ENCODE assay signal across 9 cellular contexts in genomic region chr1:224175615-224176014, GRCh38. TPM values are rescaled to one million over a fixed set of nuclear protein-coding genes. Genes with fewer than 3 reads are reported as not detected.
A peak's percentile ranks its signal among the peaks of the same experiment; 100 is the strongest.
DNase-seq lines count a peak whose midpoint lies in the region; ATAC-seq and TF ChIP-seq lines count a peak whose summit lies in the region.
"Had no signal": no experiment of that assay in that cellular context is flagged by ENCODE, and none has a peak within 500 bp of the region (broad histone marks: within the 10 kb centered on the region; RNA-seq: fewer than 3 reads in every experiment).

No MANE protein-coding gene starts in this region.

- H3K27me3 ChIP-seq in kidney epithelial cell (ENCODE audit: control insufficient read depth, insufficient read depth, low read length) = no peaks in the 10 kb centered on the region
- no peaks in the 10 kb centered on the region for H3K27me3 ChIP-seq in suprapubic skin
- H3K27me3 ChIP-seq: neutrophil had no signal

- H3K27ac Mint-ChIP-seq in activated CD4-positive, alpha-beta T cell treated with anti-CD3 and anti-CD28 coated beads for 36 hours = no peak overlapping the region

- DNase-seq in activated CD4-positive, alpha-beta T cell treated with anti-CD3 and anti-CD28 coated beads for 36 hours = peak; percentile 23
- no peak for DNase-seq in activated CD4-positive, alpha-beta T cell treated with anti-CD3 and anti-CD28 coated beads for 48 hours
- DNase-seq in astrocyte of the hippocampus (ENCODE audit: low read depth, low spot score) (peak; percentile 44), kidney epithelial cell (ENCODE audit: low read depth) (no peak), suprapubic skin (ENCODE audit: low spot score in 2 of 2) (no peak), A172 (ENCODE audit: low spot score) (no peak)

- peaks cover 13% of the 10 kb centered on the region for H3K4me1 Mint-ChIP-seq in activated CD4-positive, alpha-beta T cell treated with anti-CD3 and anti-CD28 coated beads for 36 hours

- H3K27me3 Mint-ChIP-seq in activated CD4-positive, alpha-beta T cell treated with anti-CD3 and anti-CD28 coated beads for 36 hours = peaks cover 2% of the 10 kb centered on the region

- intact Hi-C loops in activated CD4-positive, alpha-beta T cell treated with anti-CD3 and anti-CD28 coated beads for 36 hours (cut with DNase I, micrococcal nuclease) = no loop called here

- 5% methylated on average over 21 of the region's 21 CpGs for WGBS in suprapubic skin

- no peak for TF ChIP-seq POLR2A in suprapubic skin (IDR thresholded peaks at IDR 0.05)

- peaks cover 5% of the 10 kb centered on the region for H3K36me3 Mint-ChIP-seq in activated CD4-positive, alpha-beta T cell treated with anti-CD3 and anti-CD28 coated beads for 36 hours (ENCODE audit: low read depth)

- H3K36me3 ChIP-seq in kidney epithelial cell (ENCODE audit: control insufficient read depth, insufficient read depth, low read length) (no peaks in the 10 kb centered on the region), suprapubic skin (no peaks in the 10 kb centered on the region)
- H3K36me3 ChIP-seq: neutrophil had no signal

- no peaks in the 10 kb centered on the region for H3K9me3 ChIP-seq in suprapubic skin
- H3K9me3 ChIP-seq: neutrophil had no signal

- H3K4me3 Mint-ChIP-seq in activated CD4-positive, alpha-beta T cell treated with anti-CD3 and anti-CD28 coated beads for 36 hours = peak overlapping the region; percentile 32

- TF ChIP-seq CTCF in kidney epithelial cell (IDR thresholded peaks at IDR 0.05; ENCODE audit: insufficient read depth, low read length, poor library complexity, severe bottlenecking) (peak; percentile 27), suprapubic skin (IDR thresholded peaks at IDR 0.05) (no peak)

- H3K4me1 ChIP-seq in suprapubic skin = peaks cover 24% of the 10 kb centered on the region

- POLR2A ChIA-PET in activated CD4-positive, alpha-beta T cell treated with anti-CD3 and anti-CD28 coated beads for 36 hours (lab: Charles Lee) = interaction anchor here (0.7 kb wide), 1 partner anchor 570 kb away, joined by 5 read pairs; no protein-coding TSS in a partner anchor

- CTCF ChIA-PET in activated CD4-positive, alpha-beta T cell treated with anti-CD3 and anti-CD28 coated beads for 36 hours (lab: Charles Lee) = interaction anchor here (0.6 kb wide), 1 partner anchor 8 kb away, joined by 3 read pairs; no protein-coding TSS in a partner anchor

- peak; percentile 50 for ATAC-seq in activated CD4-positive, alpha-beta T cell treated with anti-CD3 and anti-CD28 coated beads for 36 hours
- ATAC-seq in GM18861 (IDR thresholded peaks at IDR 0.05; ENCODE audit: unreplicated experiment) (no peak), HG03280 (IDR thresholded peaks at IDR 0.05; ENCODE audit: unreplicated experiment) (no peak)

- peaks cover 9% of the 10 kb centered on the region for H3K9me3 Mint-ChIP-seq in activated CD4-positive, alpha-beta T cell treated with anti-CD3 and anti-CD28 coated beads for 36 hours (ENCODE audit: low read depth)

- H3K4me3 ChIP-seq in kidney epithelial cell (ENCODE audit: low read depth, low read length) (no peak overlapping the region), suprapubic skin (peak overlapping the region; percentile 16)

- peak overlapping the region; percentile 82 for H3K27ac ChIP-seq in suprapubic skin
- H3K27ac ChIP-seq: neutrophil had no signal

- no peak for TF ChIP-seq EP300 in suprapubic skin (IDR thresholded peaks at IDR 0.05)

RNA-seq across cellular contexts. Expression of gene DEGS1, which starts 7.4 kb away (rescaled TPM):
- 10 to 100 TPM; 24.0 to 24.5 TPM for total RNA-seq in activated CD4-positive, alpha-beta T cell treated with anti-CD3 and anti-CD28 coated beads for 36 hours
- total RNA-seq in kidney epithelial cell (66.2 and 89.2 TPM in 2 replicates), suprapubic skin (100 to 1,000 TPM; 363 to 847 (median 705) TPM)
- total RNA-seq in A172 (2014; rRNA removed; shearing (Covaris generic)) = 151 and 198 TPM in 2 replicates

Comparison
In these comparisons a context has a peak if more than half of its experiments do, and no peak if none do; other contexts are left out.
1. DNase-seq: peak in activated CD4-positive, alpha-beta T cell treated with anti-CD3 and anti-CD28 coated beads for 36 hours (single experiment) and astrocyte of the hippocampus (single experiment); none in activated CD4-positive, alpha-beta T cell treated with anti-CD3 and anti-CD28 coated beads for 48 hours (single experiment), kidney epithelial cell (single experiment), suprapubic skin (0 of 2) and A172 (single experiment).